Comparison of ENCODE assay signal across 8 cellular contexts in genomic region chr7:1160665-1161010, GRCh38. TPM values are rescaled to one million over a fixed set of nuclear protein-coding genes. Genes with fewer than 3 reads are reported as not detected.
DNase-seq lines count a peak whose midpoint lies in the region; ATAC-seq, FAIRE-seq and TF ChIP-seq lines count a peak whose summit lies in the region.

No MANE protein-coding gene starts in this region.

- H3K9me3 Mint-ChIP-seq in endothelial cell (ENCODE audit: unreplicated experiment), result no peaks in the 10 kb centered on the region
- H3K9me3 Mint-ChIP-seq in naive B cell, result no peaks in the 10 kb centered on the region

- no peak for TF ChIP-seq POLR2A in GM12891 (IDR thresholded peaks at IDR 0.05; ENCODE audit: low read depth, low read length)

- CTCF ChIA-PET in RWPE1 (lab: Yijun Ruan, JAX), result interaction anchor here (1.0 to 1.7 kb wide), 2 partner anchors 95 to 168 kb away, joined by 5 to 6 read pairs; no protein-coding TSS in a partner anchor

- H3K4me3 Mint-ChIP-seq in endothelial cell (ENCODE audit: unreplicated experiment) (peak overlapping the region; percentile 94), naive B cell (peak overlapping the region; percentile 82 to 94 (median 87))

- DNase-seq in AG08396 (ENCODE audit: low spot score) (peak; percentile 46), RWPE1 (ENCODE audit: low spot score) (no peak), endothelial cell (ENCODE audit: low spot score) (peak; percentile 26), naive B cell (no peak), GM12891 (ENCODE audit: insufficient read length, low spot score) (no peak)

- H3K36me3 Mint-ChIP-seq in endothelial cell (ENCODE audit: low read depth, unreplicated experiment) (peaks cover 30% of the 10 kb centered on the region), naive B cell (peaks cover 0 to 3% of the 10 kb centered on the region in 2 donors)

- POLR2A ChIA-PET in RWPE1 (lab: Yijun Ruan, JAX; ENCODE audit: low non-redundant PET), result no interaction called here

- TF ChIP-seq CTCF in RWPE1 (conservative IDR thresholded peaks at IDR 0.05; ENCODE audit: low read depth) (no peak), endothelial cell (IDR thresholded peaks at IDR 0.05; ENCODE audit: unreplicated experiment) (no peak)

- peak; percentile 19 for ATAC-seq in GM18870 (IDR thresholded peaks at IDR 0.05; ENCODE audit: unreplicated experiment)
- no peak for ATAC-seq in naive B cell (ENCODE audit: low read depth in 2 of 2)
- ATAC-seq in GM19351 (IDR thresholded peaks at IDR 0.05; ENCODE audit: unreplicated experiment), result no peak
- no peak for ATAC-seq in HG03378 (IDR thresholded peaks at IDR 0.05; ENCODE audit: unreplicated experiment)

- peaks cover 14% of the 10 kb centered on the region for H3K4me1 Mint-ChIP-seq in endothelial cell (ENCODE audit: unreplicated experiment)
- peaks cover 16 to 33% (median 20%) of the 10 kb centered on the region in 3 donors for H3K4me1 Mint-ChIP-seq in naive B cell

- H3K27ac Mint-ChIP-seq in endothelial cell (ENCODE audit: unreplicated experiment) (peak overlapping the region; percentile 39), naive B cell (peak overlapping the region in 5 of 6 donors; percentile 60 to 97 (median 89))

- H3K27ac ChIP-seq in RWPE1, result peak overlapping the region; percentile 83

- H3K27me3 Mint-ChIP-seq in endothelial cell (ENCODE audit: unreplicated experiment) (peaks cover 4% of the 10 kb centered on the region), naive B cell (no peaks in the 10 kb centered on the region)

- no peak for FAIRE-seq in GM12891 (lab: Jason Lieb, UNC)

TF ChIP-seq in GM12891, 5 proteins besides CTCF, POLR2A, EP300 and RAD21:
- TF ChIP-seq TAF1 (IDR thresholded peaks at IDR 0.05; ENCODE audit: low read depth, low read length), result no peak
- TF ChIP-seq SPI1 (IDR thresholded peaks at IDR 0.05; ENCODE audit: low read depth, low read length), result no peak
- no peak for TF ChIP-seq PAX5 (IDR thresholded peaks at IDR 0.05; ENCODE audit: insufficient read depth, low read length, severe bottlenecking)
- TF ChIP-seq POU2F2 (IDR thresholded peaks at IDR 0.05; ENCODE audit: low read depth, low read length), result no peak
- no peak for TF ChIP-seq POLR2AphosphoS5 (IDR thresholded peaks at IDR 0.05; ENCODE audit: low read depth, low read length)
TF ChIP-seq in GM12891: peak in this region for 0.

RNA-seq across cellular contexts. Expression of gene ZFAND2A, which starts 0.6 kb away (rescaled TPM):
- 36.0 TPM for total RNA-seq in endothelial cell (ENCODE audit: unreplicated experiment)
- 10 to 100 TPM; 59.3 to 73.5 (median 67.9) TPM for polyA plus RNA-seq in naive B cell (ENCODE audit: low read depth in 6 of 6)
- 30.8 TPM for polyA plus RNA-seq in GM12891 (2012; ENCODE audit: low read depth, missing spikeins)

Comparison
In these comparisons a context has a peak if more than half of its experiments do, and no peak if none do; other contexts are left out.
1. DNase-seq: peak in AG08396 (single experiment) and endothelial cell (single experiment); none in RWPE1 (single experiment), naive B cell (single experiment) and GM12891 (single experiment).